25 cellular contexts compared by ENCODE assay signal in genomic region chr2:240510513-240511210, GRCh38. TPM values are rescaled to one million over a fixed set of nuclear protein-coding genes. Genes with fewer than 3 reads are reported as not detected.
DNase-seq lines count a peak whose midpoint lies in the region; ATAC-seq, FAIRE-seq and TF ChIP-seq lines count a peak whose summit lies in the region.
"Had no signal": no experiment of that assay in that cellular context is flagged by ENCODE, and none has a peak within 500 bp of the region (broad histone marks: within the 10 kb centered on the region; RNA-seq: fewer than 3 reads in every experiment).

No MANE protein-coding gene starts in this region.

- H3K4me2 ChIP-seq in HepG2 (ENCODE audit: low read depth, low read length) = no peak overlapping the region
- H3K4me2 ChIP-seq: KMS-11 had no signal

- TF ChIP-seq EP300 in HepG2 (IDR thresholded peaks at IDR 0.05; ENCODE audit: low read depth in 2 of 2, low read length in 2 of 2) = no peak
- TF ChIP-seq EP300 in HepG2 (CRISPR knock-in tag; IDR thresholded peaks at IDR 0.05; ENCODE audit: borderline replicate concordance) = no peak

- peak overlapping the region; percentile 43 for H3K27ac Mint-ChIP-seq in MCF 10A (ENCODE audit: low read depth, unreplicated experiment)
- H3K27ac Mint-ChIP-seq in activated CD4-positive, alpha-beta memory T cell treated with anti-CD3 and anti-CD28 coated beads for 36 hours = no peak overlapping the region
- peak overlapping the region; percentile 68 for H3K27ac Mint-ChIP-seq in stimulated activated effector memory CD8-positive, alpha-beta T cell treated with anti-CD3 and anti-CD28 coated beads, Interleukin-12 subunit alpha, Interleukin-12 subunit beta, amount 100 ng/mL, for 72 hours
- H3K27ac Mint-ChIP-seq in Calu3 (ENCODE audit: unreplicated experiment) = no peak overlapping the region
- H3K27ac Mint-ChIP-seq: activated naive CD8-positive, alpha-beta T cell treated with anti-CD3 and anti-CD28 coated beads for 36 hours; effector memory CD8-positive, alpha-beta T cell; HFFc6; T-cell had no signal

- H3K4me3 Mint-ChIP-seq in MCF 10A (ENCODE audit: unreplicated experiment) (no peak overlapping the region), Calu3 (ENCODE audit: low read depth, unreplicated experiment) (no peak overlapping the region)
- H3K4me3 Mint-ChIP-seq in activated CD4-positive, alpha-beta memory T cell treated with anti-CD3 and anti-CD28 coated beads for 36 hours = no peak overlapping the region
- H3K4me3 Mint-ChIP-seq in stimulated activated effector memory CD8-positive, alpha-beta T cell treated with anti-CD3 and anti-CD28 coated beads, Interleukin-12 subunit alpha, Interleukin-12 subunit beta, amount 100 ng/mL, for 72 hours = no peak overlapping the region
- H3K4me3 Mint-ChIP-seq: activated naive CD8-positive, alpha-beta T cell treated with anti-CD3 and anti-CD28 coated beads for 36 hours; effector memory CD8-positive, alpha-beta T cell; HFFc6; T-cell had no signal

- no peaks in the 10 kb centered on the region; the same call in 1 of the 2 replicates for H4K20me1 ChIP-seq in HepG2 (ENCODE audit: insufficient read depth, low read length)

- H3K27me3 ChIP-seq in breast epithelium (no peaks in the 10 kb centered on the region), lung (ENCODE audit: control insufficient read depth, insufficient read depth) (no peaks in the 10 kb centered on the region), HepG2 (ENCODE audit: control insufficient read depth in 1 of 2, insufficient read depth in 2 of 2, low read length in 2 of 2) (no peaks in the 10 kb centered on the region)
- H3K27me3 ChIP-seq: heart left ventricle, neutrophil, upper lobe of left lung had no signal

- DNase-seq in MCF 10A (ENCODE audit: unreplicated experiment) = no peak
- no peak for DNase-seq in breast epithelium (ENCODE audit: low spot score in 2 of 2)
- DNase-seq in activated CD4-positive, alpha-beta memory T cell treated with anti-CD3 and anti-CD28 coated beads for 36 hours = peak; percentile 5
- DNase-seq in lung (ENCODE audit: low spot score) = peak; percentile 14
- DNase-seq in stimulated activated effector memory CD8-positive, alpha-beta T cell treated with anti-CD3 and anti-CD28 coated beads, Interleukin-12 subunit alpha, Interleukin-12 subunit beta, amount 100 ng/mL, for 72 hours (ENCODE audit: low spot score in 2 of 2) = peak in 1 of 2 donors; percentile 38
- no peak for DNase-seq in HepG2 (ENCODE audit: low spot score)
- DNase-seq in Calu3 = no peak
- DNase-seq: activated naive CD8-positive, alpha-beta T cell treated with anti-CD3 and anti-CD28 coated beads for 36 hours; cortex of kidney; effector memory CD8-positive, alpha-beta T cell; heart left ventricle; HFFc6; mammary epithelial cell; NCI-H1417; NCI-H2029 treated with DMSO at 0.1 percent for 48 hours; NCI-H526; SHP77 treated with DMSO at 0.1 percent for 48 hours; stimulated activated CD4-positive, alpha-beta T cell treated with anti-CD3 and anti-CD28 coated beads, Interleukin-1b, Interleukin-23, amount 100 ng/mL, for 48 hours had no signal

- H3K79me2 ChIP-seq in HepG2 (ENCODE audit: insufficient read depth, low read length) = no peaks in the 10 kb centered on the region

- no peak for TF ChIP-seq RAD21 in HepG2 (CRISPR knock-in tag; IDR thresholded peaks at IDR 0.05)

- POLR2A ChIA-PET in MCF 10A (lab: Yijun Ruan, JAX) = no interaction called here
- POLR2A ChIA-PET in activated CD4-positive, alpha-beta memory T cell treated with anti-CD3 and anti-CD28 coated beads for 36 hours (lab: Charles Lee) = no interaction called here
- POLR2A ChIA-PET in HepG2 (lab: Yijun Ruan, JAX) = no interaction called here

- H3K9me3 Mint-ChIP-seq in MCF 10A (ENCODE audit: unreplicated experiment) (no peaks in the 10 kb centered on the region), Calu3 (ENCODE audit: low read depth, unreplicated experiment) (no peaks in the 10 kb centered on the region)
- H3K9me3 Mint-ChIP-seq in activated CD4-positive, alpha-beta memory T cell treated with anti-CD3 and anti-CD28 coated beads for 36 hours = no peaks in the 10 kb centered on the region
- H3K9me3 Mint-ChIP-seq in stimulated activated effector memory CD8-positive, alpha-beta T cell treated with anti-CD3 and anti-CD28 coated beads, Interleukin-12 subunit alpha, Interleukin-12 subunit beta, amount 100 ng/mL, for 72 hours = no peaks in the 10 kb centered on the region
- H3K9me3 Mint-ChIP-seq: activated naive CD8-positive, alpha-beta T cell treated with anti-CD3 and anti-CD28 coated beads for 36 hours; effector memory CD8-positive, alpha-beta T cell; HFFc6; T-cell had no signal

- H3K27me3 Mint-ChIP-seq in MCF 10A (ENCODE audit: insufficient read depth, unreplicated experiment) = no peaks in the 10 kb centered on the region
- no peaks in the 10 kb centered on the region for H3K27me3 Mint-ChIP-seq in activated CD4-positive, alpha-beta memory T cell treated with anti-CD3 and anti-CD28 coated beads for 36 hours
- H3K27me3 Mint-ChIP-seq in Calu3 (ENCODE audit: unreplicated experiment) = no peaks in the 10 kb centered on the region
- H3K27me3 Mint-ChIP-seq: activated naive CD8-positive, alpha-beta T cell treated with anti-CD3 and anti-CD28 coated beads for 36 hours; effector memory CD8-positive, alpha-beta T cell; T-cell had no signal

- H3K4me3 ChIP-seq in breast epithelium (no peak overlapping the region), lung (no peak overlapping the region), HepG2 (replicated peaks in 1 of 3; ENCODE audit: insufficient read depth in 1 of 3, low read depth in 2 of 3, low read length in 3 of 3) (no peak overlapping the region)
- H3K4me3 ChIP-seq: heart left ventricle, skin epidermis, upper lobe of left lung had no signal

- H3K9me3 ChIP-seq in breast epithelium = no peaks in the 10 kb centered on the region
- H3K9me3 ChIP-seq in lung (ENCODE audit: control insufficient read depth in 2 of 2, insufficient read depth in 1 of 2, low read length in 1 of 2) = no peaks in the 10 kb centered on the region
- H3K9me3 ChIP-seq in HepG2 (ENCODE audit: low read length) = no peaks in the 10 kb centered on the region
- H3K9me3 ChIP-seq: heart left ventricle, neutrophil, upper lobe of left lung had no signal

- no peak for ATAC-seq in lung (ENCODE audit: insufficient read depth, low FRiP score)
- no peak for ATAC-seq in stimulated activated effector memory CD8-positive, alpha-beta T cell treated with anti-CD3 and anti-CD28 coated beads, Interleukin-12 subunit alpha, Interleukin-12 subunit beta, amount 100 ng/mL, for 72 hours
- ATAC-seq in HepG2 = no peak
- ATAC-seq: effector memory CD8-positive, alpha-beta T cell; heart left ventricle; Panc1; T-cell had no signal

- H3K36me3 ChIP-seq in breast epithelium = no peaks in the 10 kb centered on the region
- H3K36me3 ChIP-seq in lung (ENCODE audit: control insufficient read depth in 2 of 2, insufficient read depth in 2 of 2, low read length in 2 of 2) = peaks cover 0 to 10% of the 10 kb centered on the region in 2 donors
- H3K36me3 ChIP-seq in HepG2 (replicated peaks in 1 of 2; ENCODE audit: control insufficient read depth in 1 of 2, insufficient read depth in 2 of 2, low read length in 2 of 2) = peaks cover 6 to 10% of the 10 kb centered on the region in 2 experiments; a peak in 3 of 5 replicates

- TF ChIP-seq CTCF in MCF 10A (IDR thresholded peaks at IDR 0.05; ENCODE audit: unreplicated experiment) (no peak), breast epithelium (IDR thresholded peaks at IDR 0.05) (no peak), lung (IDR thresholded peaks at IDR 0.05; ENCODE audit: control extremely low read depth, extremely low read depth) (no peak), HepG2 (CRISPR knock-in tag; IDR thresholded peaks at IDR 0.05) (no peak), Calu3 (IDR thresholded peaks at IDR 0.05; ENCODE audit: unreplicated experiment) (no peak)

- FAIRE-seq in HepG2 (lab: Jason Lieb, UNC) = no peak

- BruUV-seq in MCF 10A (replicated peaks; lab: Mats Ljungman, UMichigan) = no TSS peak
- BruUV-seq in HepG2 (replicated peaks; lab: Mats Ljungman, UMichigan) = no TSS peak
- no TSS peak for BruUV-seq in Calu3 (replicated peaks; lab: Mats Ljungman, UMichigan)

- intact Hi-C loops in MCF 10A (cut with micrococcal nuclease) = loop anchor here (5.0 kb wide), 1 partner anchor 57 kb away; the partner anchor contains the start of gene RNPEPL1
- intact Hi-C loops in breast epithelium (cut with DNase I; ENCODE audit: low total_unique reads) = no loop called here
- intact Hi-C loops in activated CD4-positive, alpha-beta memory T cell treated with anti-CD3 and anti-CD28 coated beads for 36 hours (cut with micrococcal nuclease) = loop anchor here (5.0 to 10.0 kb wide), 3 partner anchors 52 to 332 kb away; partner anchors contain the start of gene DUSP28
- intact Hi-C loops in HepG2 (cut with micrococcal nuclease; ENCODE audit: unreplicated experiment) = loop anchor here (10.0 kb wide), 1 partner anchor 134 kb away; no protein-coding TSS in a partner anchor
- intact Hi-C loops in Calu3 (cut with micrococcal nuclease; ENCODE audit: unreplicated experiment) = no loop called here

- no peak overlapping the region for H2AFZ ChIP-seq in HepG2 (ENCODE audit: low read length)

- H3K4me1 Mint-ChIP-seq in MCF 10A (ENCODE audit: insufficient read depth, unreplicated experiment) (peaks cover 12% of the 10 kb centered on the region), Calu3 (ENCODE audit: low read depth, unreplicated experiment) (peaks cover 12% of the 10 kb centered on the region)
- peaks cover 15% of the 10 kb centered on the region for H3K4me1 Mint-ChIP-seq in activated CD4-positive, alpha-beta memory T cell treated with anti-CD3 and anti-CD28 coated beads for 36 hours (ENCODE audit: low read depth)
- peaks cover 27% of the 10 kb centered on the region for H3K4me1 Mint-ChIP-seq in stimulated activated effector memory CD8-positive, alpha-beta T cell treated with anti-CD3 and anti-CD28 coated beads, Interleukin-12 subunit alpha, Interleukin-12 subunit beta, amount 100 ng/mL, for 72 hours

- TF ChIP-seq POLR2A in breast epithelium (IDR thresholded peaks at IDR 0.05) (no peak), HepG2 (IDR thresholded peaks at IDR 0.05; ENCODE audit: insufficient read depth in 1 of 2, low read depth in 2 of 2, low read length in 2 of 2) (no peak)

- in situ Hi-C loops in HepG2 (cut with HindIII; ENCODE audit: extremely low pct_ligation_motif_present, low pct_unique_long_range_greater_than_20kb) = no loop called here

- CTCF ChIA-PET in MCF 10A (lab: Yijun Ruan, JAX) = interaction anchor here (5.3 kb wide), 1 partner anchor 329 kb away, joined by 63 read pairs; no protein-coding TSS in a partner anchor
- CTCF ChIA-PET in activated CD4-positive, alpha-beta memory T cell treated with anti-CD3 and anti-CD28 coated beads for 36 hours (lab: Charles Lee) = no interaction called here
- CTCF ChIA-PET in HepG2 (lab: Yijun Ruan, JAX; ENCODE audit: low intra/inter-chr PET ratio, low total read pairs) = no interaction called here
- CTCF ChIA-PET in Calu3 (lab: Charles Lee) = no interaction called here

- H3K36me3 Mint-ChIP-seq in MCF 10A (ENCODE audit: insufficient read depth, unreplicated experiment) (peaks cover 10% of the 10 kb centered on the region), Calu3 (ENCODE audit: insufficient read depth, unreplicated experiment) (peaks cover 15% of the 10 kb centered on the region)
- H3K36me3 Mint-ChIP-seq in activated CD4-positive, alpha-beta memory T cell treated with anti-CD3 and anti-CD28 coated beads for 36 hours = peaks cover 5% of the 10 kb centered on the region
- no peaks in the 10 kb centered on the region for H3K36me3 Mint-ChIP-seq in stimulated activated effector memory CD8-positive, alpha-beta T cell treated with anti-CD3 and anti-CD28 coated beads, Interleukin-12 subunit alpha, Interleukin-12 subunit beta, amount 100 ng/mL, for 72 hours

- H3K4me1 ChIP-seq in breast epithelium (no peaks in the 10 kb centered on the region), lung (ENCODE audit: control insufficient read depth in 2 of 2, insufficient read depth in 2 of 2, low read length in 2 of 2) (peaks cover 0 to 1% of the 10 kb centered on the region in 2 donors), HepG2 (ENCODE audit: insufficient read depth, low read length) (no peaks in the 10 kb centered on the region)

- WGBS in lung, 2 donors = 92 to 97% methylated on average over 12 of the region's 12 CpGs
- 98% methylated on average over 12 of the region's 12 CpGs for WGBS in HepG2 (ENCODE audit: low lambda C conversion rate)

- no peak overlapping the region for H3K27ac ChIP-seq in breast epithelium
- H3K27ac ChIP-seq in lung (ENCODE audit: low read depth in 1 of 2, low read length in 1 of 2) = no peak overlapping the region
- no peak overlapping the region for H3K27ac ChIP-seq in HepG2 (ENCODE audit: extremely low read length, insufficient read depth, low read length)
- H3K27ac ChIP-seq: C4-2B, heart left ventricle, KMS-11, neutrophil, skin epidermis, upper lobe of left lung had no signal

- no peak overlapping the region for H3K9ac ChIP-seq in HepG2 (ENCODE audit: insufficient read depth, low read depth, low read length)
- H3K9ac ChIP-seq: KMS-11 had no signal

RNA-seq across cellular contexts. Expression of gene ANKMY1, which starts 47.1 kb away (rescaled TPM):
- total RNA-seq in MCF 10A (2022) (19.5 and 22.2 TPM in 2 replicates), breast epithelium (10 to 100 TPM; 13.0 to 32.8 (median 19.0) TPM), lung (10 to 100 TPM; 15.8 to 34.8 TPM), HepG2 (2016; rRNA removed; fragmentation: Illumina TruSeq; extraction: Trizol) (7.3 and 11.7 TPM in 2 replicates), Calu3 (2022) (34.9 and 38.2 TPM in 2 replicates)
- total RNA-seq in activated CD4-positive, alpha-beta memory T cell treated with anti-CD3 and anti-CD28 coated beads for 36 hours = 10 to 100 TPM; 18.4 to 19.1 TPM
- polyA plus RNA-seq in lung (10 to 100 TPM in 1 of 2 donors, 1 to 10 TPM in 1; 9.3 to 13.9 TPM), HepG2 (2011; rRNA removed) (18.8 and 20.5 TPM in 2 replicates)
- total RNA-seq in HepG2 (2016; cell fraction: cytosol; rRNA removed; fragmentation: Illumina TruSeq; extraction: Trizol; ENCODE audit: low read depth) = 9.7 and 12.6 TPM in 2 replicates
- 8.8 and 12.4 TPM in 2 replicates for total RNA-seq in HepG2 (2016; cell fraction: insoluble cytoplasmic fraction; rRNA removed; fragmentation: Illumina TruSeq; extraction: Trizol)
- total RNA-seq in HepG2 (2016; cell fraction: membrane; rRNA removed; fragmentation: Illumina TruSeq; extraction: Trizol) = 10.6 and 11.9 TPM in 2 replicates
- total RNA-seq in HepG2 (2016; cell fraction: nucleus; rRNA removed; fragmentation: Illumina TruSeq; extraction: Trizol) = 23.2 and 30.1 TPM in 2 replicates
- polyA plus RNA-seq in HepG2 (2011; cell fraction: cytosol; rRNA removed) = 11.7 and 12.1 TPM in 2 replicates
- 55.1 and 66.4 TPM in 2 replicates for polyA plus RNA-seq in HepG2 (2011; cell fraction: nucleus; rRNA removed)
- polyA plus RNA-seq in HepG2 (2012) = 8.0 and 8.9 TPM in 2 replicates
- polyA plus RNA-seq in HepG2 (2016; cell fraction: cytosol; fragmentation: Illumina TruSeq; extraction: Trizol; ENCODE audit: low read depth) = 2.6 and 3.4 TPM in 2 replicates
- 7.8 and 8.8 TPM in 2 replicates for polyA plus RNA-seq in HepG2 (2016; cell fraction: insoluble cytoplasmic fraction; fragmentation: Illumina TruSeq; extraction: Trizol; ENCODE audit: low read depth)
- polyA plus RNA-seq in HepG2 (2016; cell fraction: membrane; fragmentation: Illumina TruSeq; extraction: Trizol; ENCODE audit: low read depth) = 4.9 and 6.3 TPM in 2 replicates
- 30.4 and 35.4 TPM in 2 replicates for polyA plus RNA-seq in HepG2 (2016; cell fraction: nucleus; fragmentation: Illumina TruSeq; extraction: Trizol; ENCODE audit: insufficient read depth, low read depth)
- 41.3 and 43.1 TPM in 2 replicates for polyA minus RNA-seq in HepG2 (2011; rRNA and poly(A)+ RNA removed; ENCODE audit: low replicate concordance)
- 6.0 and 6.9 TPM in 2 replicates for polyA minus RNA-seq in HepG2 (2011; cell fraction: cytosol; rRNA and poly(A)+ RNA removed)
- polyA minus RNA-seq in HepG2 (2011; cell fraction: nucleus; rRNA and poly(A)+ RNA removed) = 52.8 and 56.1 TPM in 2 replicates

RNA-seq across cellular contexts. Expression of gene DUSP28, which starts 49.5 kb away (rescaled TPM):
- 3.8 and 5.2 TPM in 2 replicates for total RNA-seq in MCF 10A (2022)
- total RNA-seq in breast epithelium = 1 to 10 TPM; 5.9 to 8.8 (median 6.9) TPM
- 1 to 10 TPM; 4.1 to 4.2 TPM for total RNA-seq in activated CD4-positive, alpha-beta memory T cell treated with anti-CD3 and anti-CD28 coated beads for 36 hours
- 1 to 10 TPM; 2.8 to 7.7 TPM for total RNA-seq in lung
- 1 to 10 TPM; 4.4 to 5.9 TPM for polyA plus RNA-seq in lung
- 2.5 and 5.2 TPM in 2 replicates for total RNA-seq in HepG2 (2016; rRNA removed; fragmentation: Illumina TruSeq; extraction: Trizol)
- total RNA-seq in HepG2 (2016; cell fraction: cytosol; rRNA removed; fragmentation: Illumina TruSeq; extraction: Trizol; ENCODE audit: low read depth) = 4.5 and 4.9 TPM in 2 replicates
- 2.9 and 5.6 TPM in 2 replicates for total RNA-seq in HepG2 (2016; cell fraction: insoluble cytoplasmic fraction; rRNA removed; fragmentation: Illumina TruSeq; extraction: Trizol)
- 6.2 and 6.3 TPM in 2 replicates for total RNA-seq in HepG2 (2016; cell fraction: membrane; rRNA removed; fragmentation: Illumina TruSeq; extraction: Trizol)
- total RNA-seq in HepG2 (2016; cell fraction: nucleus; rRNA removed; fragmentation: Illumina TruSeq; extraction: Trizol) = 7.1 TPM in 2 replicates
- 6.7 and 8.6 TPM in 2 replicates for polyA plus RNA-seq in HepG2 (2011; rRNA removed)
- polyA plus RNA-seq in HepG2 (2011; cell fraction: cytosol; rRNA removed) = 3.4 and 4.1 TPM in 2 replicates
- 6.6 and 6.7 TPM in 2 replicates for polyA plus RNA-seq in HepG2 (2011; cell fraction: nucleus; rRNA removed)
- polyA plus RNA-seq in HepG2 (2012) = 5.4 and 6.8 TPM in 2 replicates
- polyA plus RNA-seq in HepG2 (2016; cell fraction: cytosol; fragmentation: Illumina TruSeq; extraction: Trizol; ENCODE audit: low read depth) = 4.9 and 6.2 TPM in 2 replicates
- polyA plus RNA-seq in HepG2 (2016; cell fraction: insoluble cytoplasmic fraction; fragmentation: Illumina TruSeq; extraction: Trizol; ENCODE audit: low read depth) = 3.9 and 4.1 TPM in 2 replicates
- polyA plus RNA-seq in HepG2 (2016; cell fraction: membrane; fragmentation: Illumina TruSeq; extraction: Trizol; ENCODE audit: low read depth) = 5.5 and 7.1 TPM in 2 replicates
- 11.1 and 15.5 TPM in 2 replicates for polyA plus RNA-seq in HepG2 (2016; cell fraction: nucleus; fragmentation: Illumina TruSeq; extraction: Trizol; ENCODE audit: insufficient read depth, low read depth)
- 2.8 and 4.2 TPM in 2 replicates for polyA minus RNA-seq in HepG2 (2011; rRNA and poly(A)+ RNA removed; ENCODE audit: low replicate concordance)
- polyA minus RNA-seq in HepG2 (2011; cell fraction: cytosol; rRNA and poly(A)+ RNA removed) = 1.7 and 2.2 TPM in 2 replicates
- 11.5 and 12.3 TPM in 2 replicates for polyA minus RNA-seq in HepG2 (2011; cell fraction: nucleus; rRNA and poly(A)+ RNA removed)
- total RNA-seq in Calu3 (2022) = 5.1 and 8.5 TPM in 2 replicates

RNA-seq across cellular contexts. Expression of gene RNPEPL1, which starts 57.6 kb away (rescaled TPM):
- total RNA-seq in MCF 10A (2022) = 31.5 and 33.7 TPM in 2 replicates
- total RNA-seq in breast epithelium = 10 to 100 TPM; 22.4 to 57.9 (median 42.3) TPM
- total RNA-seq in activated CD4-positive, alpha-beta memory T cell treated with anti-CD3 and anti-CD28 coated beads for 36 hours = 10 to 100 TPM; 55.2 to 56.0 TPM
- 10 to 100 TPM; 24.5 to 94.8 TPM for total RNA-seq in lung
- polyA plus RNA-seq in lung = 100 to 1,000 TPM in 1 of 2 donors, 10 to 100 TPM in 1; 81.6 to 235 TPM
- 13.0 and 27.6 TPM in 2 replicates for total RNA-seq in HepG2 (2016; rRNA removed; fragmentation: Illumina TruSeq; extraction: Trizol)
- 21.9 and 24.8 TPM in 2 replicates for total RNA-seq in HepG2 (2016; cell fraction: cytosol; rRNA removed; fragmentation: Illumina TruSeq; extraction: Trizol; ENCODE audit: low read depth)
- 12.9 and 23.2 TPM in 2 replicates for total RNA-seq in HepG2 (2016; cell fraction: insoluble cytoplasmic fraction; rRNA removed; fragmentation: Illumina TruSeq; extraction: Trizol)
- total RNA-seq in HepG2 (2016; cell fraction: membrane; rRNA removed; fragmentation: Illumina TruSeq; extraction: Trizol) = 50.1 and 53.8 TPM in 2 replicates
- total RNA-seq in HepG2 (2016; cell fraction: nucleus; rRNA removed; fragmentation: Illumina TruSeq; extraction: Trizol) = 17.5 and 21.9 TPM in 2 replicates
- polyA plus RNA-seq in HepG2 (2011; rRNA removed) = 18.0 and 28.8 TPM in 2 replicates
- 20.3 and 26.3 TPM in 2 replicates for polyA plus RNA-seq in HepG2 (2011; cell fraction: cytosol; rRNA removed)
- polyA plus RNA-seq in HepG2 (2011; cell fraction: nucleus; rRNA removed) = 94.3 and 114 TPM in 2 replicates
- polyA plus RNA-seq in HepG2 (2012) = 37.2 and 56.3 TPM in 2 replicates
- polyA plus RNA-seq in HepG2 (2016; cell fraction: cytosol; fragmentation: Illumina TruSeq; extraction: Trizol; ENCODE audit: low read depth) = 43.4 and 46.1 TPM in 2 replicates
- 40.1 and 49.6 TPM in 2 replicates for polyA plus RNA-seq in HepG2 (2016; cell fraction: insoluble cytoplasmic fraction; fragmentation: Illumina TruSeq; extraction: Trizol; ENCODE audit: low read depth)
- polyA plus RNA-seq in HepG2 (2016; cell fraction: membrane; fragmentation: Illumina TruSeq; extraction: Trizol; ENCODE audit: low read depth) = 85.0 and 102 TPM in 2 replicates
- 57.9 and 59.3 TPM in 2 replicates for polyA plus RNA-seq in HepG2 (2016; cell fraction: nucleus; fragmentation: Illumina TruSeq; extraction: Trizol; ENCODE audit: insufficient read depth, low read depth)
- 15.3 and 64.5 TPM in 2 replicates for polyA minus RNA-seq in HepG2 (2011; rRNA and poly(A)+ RNA removed; ENCODE audit: low replicate concordance)
- polyA minus RNA-seq in HepG2 (2011; cell fraction: cytosol; rRNA and poly(A)+ RNA removed) = 55.0 and 57.6 TPM in 2 replicates
- 18.6 and 21.0 TPM in 2 replicates for polyA minus RNA-seq in HepG2 (2011; cell fraction: nucleus; rRNA and poly(A)+ RNA removed)
- total RNA-seq in Calu3 (2022) = 80.6 and 82.9 TPM in 2 replicates

Comparison
In these comparisons a context has a peak if more than half of its experiments do, and no peak if none do; other contexts are left out.
1. intact Hi-C loops: an anchor here in MCF 10A (5.0 kb wide), activated CD4-positive, alpha-beta memory T cell treated with anti-CD3 and anti-CD28 coated beads for 36 hours (5.0 to 10.0 kb wide) and HepG2 (10.0 kb wide); none called in breast epithelium and Calu3.
2. DNase-seq: peak in activated CD4-positive, alpha-beta memory T cell treated with anti-CD3 and anti-CD28 coated beads for 36 hours (single experiment) and lung (single experiment); none in MCF 10A (single experiment), breast epithelium (0 of 2), HepG2 (single experiment) and Calu3 (single experiment).
3. H3K27ac Mint-ChIP-seq: peak in MCF 10A (single experiment) and stimulated activated effector memory CD8-positive, alpha-beta T cell treated with anti-CD3 and anti-CD28 coated beads, Interleukin-12 subunit alpha, Interleukin-12 subunit beta, amount 100 ng/mL, for 72 hours (single experiment); none in activated CD4-positive, alpha-beta memory T cell treated with anti-CD3 and anti-CD28 coated beads for 36 hours (single experiment) and Calu3 (single experiment).